ENCODE assay signal across 13 cellular contexts in the genomic region with DNA sequence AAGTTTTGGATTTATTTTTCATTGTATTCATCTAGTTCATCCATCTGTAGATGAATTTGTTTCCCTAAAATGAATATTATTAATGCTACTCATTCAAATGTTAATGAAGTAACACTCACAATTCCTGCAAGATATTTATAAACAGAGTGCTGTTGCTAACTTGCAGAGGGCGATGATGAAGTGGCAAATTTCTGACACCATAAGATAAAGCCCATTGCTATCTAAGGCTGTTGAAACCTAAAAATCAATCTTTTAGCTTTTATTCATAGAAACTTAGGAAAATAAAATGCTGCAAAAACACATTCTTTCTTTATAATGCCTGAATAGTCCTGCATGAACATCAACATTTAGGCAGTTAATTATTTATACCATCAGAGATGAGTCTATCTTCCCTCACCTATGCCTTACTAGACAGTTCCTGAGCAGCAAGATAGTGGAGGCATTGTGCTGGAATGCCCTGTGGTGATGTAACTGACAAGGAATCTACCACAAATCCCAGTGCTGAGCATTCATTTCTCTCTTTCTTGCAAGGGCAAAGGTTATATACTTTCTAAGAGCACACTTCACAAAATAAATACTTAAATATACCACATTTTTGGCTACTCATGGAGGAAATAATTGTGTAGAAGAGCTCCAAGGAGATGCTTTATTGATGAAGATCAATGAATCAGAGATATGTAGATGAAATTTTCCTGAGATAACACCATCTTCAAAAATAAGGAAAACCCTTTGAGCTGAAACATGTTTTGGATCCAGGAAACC. TPM values are rescaled to one million over a fixed set of nuclear protein-coding genes. Genes with fewer than 3 reads are reported as not detected.
DNase-seq lines count a peak whose midpoint lies in the region; ATAC-seq and TF ChIP-seq lines count a peak whose summit lies in the region.
"Had no signal": no experiment of that assay in that cellular context is flagged by ENCODE, and none has a peak within 500 bp of the region (broad histone marks: within the 10 kb centered on the region; RNA-seq: fewer than 3 reads in every experiment).

No MANE protein-coding gene starts in this region.

- intact Hi-C loops in sciatic nerve (cut with DNase I) (no loop called here), body of pancreas (cut with DNase I) (no loop called here)

- no peak overlapping the region for H3K4me3 ChIP-seq in GM23248
- no peak overlapping the region for H3K4me3 ChIP-seq in fibroblast of lung (replicated peaks in 1 of 4; ENCODE audit: control extremely low read depth in 1 of 4, insufficient read depth in 1 of 4, low read depth in 3 of 4, low read length in 4 of 4)
- H3K4me3 ChIP-seq in body of pancreas = no peak overlapping the region
- H3K4me3 ChIP-seq: ascending aorta had no signal

- H3K9ac ChIP-seq in GM23248 = 0 out of 2 replicates have a peak overlapping the region, but pooled peaks have one; percentile 3
- H3K9ac ChIP-seq in fibroblast of lung (ENCODE audit: insufficient read depth, low read length) = no peak overlapping the region

- H3K27ac Mint-ChIP-seq in activated T-cell treated with anti-CD3 and anti-CD28 coated beads, Interleukin-2, amount 50 U/mL, for 72 hours = no peak overlapping the region
- H3K27ac Mint-ChIP-seq: activated CD4-positive, alpha-beta memory T cell treated with anti-CD3 and anti-CD28 coated beads, Interleukin-2, amount 10 ng/mL, durations not matched to agents 7 days and 5 days; stimulated activated naive CD8-positive, alpha-beta T cell treated with anti-CD3 and anti-CD28 coated beads, Interleukin-15, Interleukin-2, amounts not matched to agents 100 ng/mL and 50 ng/mL, for 24 hours had no signal

- WGBS in GM23248 (ENCODE audit: low coverage in 1 of 2, low lambda C conversion rate in 2 of 2, missing lambda C conversion rate in 2 of 2), 2 experiments = 20 to 36% methylated on average over 1 of the region's 1 CpG
- WGBS in body of pancreas, 2 donors = 36 to 48% methylated on average over 1 of the region's 1 CpG

- TF ChIP-seq POLR2A in body of pancreas (IDR thresholded peaks at IDR 0.05) = no peak

- no peaks in the 10 kb centered on the region for H3K27me3 Mint-ChIP-seq in activated T-cell treated with anti-CD3 and anti-CD28 coated beads, Interleukin-2, amount 50 U/mL, for 72 hours (ENCODE audit: low read depth)
- H3K27me3 Mint-ChIP-seq: stimulated activated naive CD8-positive, alpha-beta T cell treated with anti-CD3 and anti-CD28 coated beads, Interleukin-15, Interleukin-2, amounts not matched to agents 100 ng/mL and 50 ng/mL, for 24 hours had no signal

- peak overlapping the region; percentile 55 for H3K27ac ChIP-seq in GM23248
- no peak overlapping the region for H3K27ac ChIP-seq in fibroblast of lung (ENCODE audit: insufficient read depth, low read length)
- H3K27ac ChIP-seq in body of pancreas = no peak overlapping the region
- H3K27ac ChIP-seq: ascending aorta had no signal

- H3K4me3 Mint-ChIP-seq in activated T-cell treated with anti-CD3 and anti-CD28 coated beads, Interleukin-2, amount 50 U/mL, for 72 hours = no peak overlapping the region
- H3K4me3 Mint-ChIP-seq: activated CD4-positive, alpha-beta memory T cell treated with anti-CD3 and anti-CD28 coated beads, Interleukin-2, amount 10 ng/mL, durations not matched to agents 7 days and 5 days; stimulated activated naive CD8-positive, alpha-beta T cell treated with anti-CD3 and anti-CD28 coated beads, Interleukin-15, Interleukin-2, amounts not matched to agents 100 ng/mL and 50 ng/mL, for 24 hours had no signal

- peaks cover 22% of the 10 kb centered on the region for H3F3A ChIP-seq in GM23248 (ENCODE audit: insufficient read depth)

- peaks cover 8% of the 10 kb centered on the region for H3K4me1 Mint-ChIP-seq in activated T-cell treated with anti-CD3 and anti-CD28 coated beads, Interleukin-2, amount 50 U/mL, for 72 hours (ENCODE audit: low read depth)
- H3K4me1 Mint-ChIP-seq: activated CD4-positive, alpha-beta memory T cell treated with anti-CD3 and anti-CD28 coated beads, Interleukin-2, amount 10 ng/mL, durations not matched to agents 7 days and 5 days had no signal

- H4K20me1 ChIP-seq in GM23248 (ENCODE audit: insufficient read depth) = no peaks in the 10 kb centered on the region
- H4K20me1 ChIP-seq in fibroblast of lung (ENCODE audit: control insufficient read depth, extremely low read depth, insufficient read depth, low read length) = no peaks in the 10 kb centered on the region

- H3K9me3 ChIP-seq in GM23248 (ENCODE audit: low read depth) = no peaks in the 10 kb centered on the region
- no peaks in the 10 kb centered on the region for H3K9me3 ChIP-seq in fibroblast of lung (ENCODE audit: control insufficient read depth, insufficient read depth, low read depth, low read length)
- H3K9me3 ChIP-seq in body of pancreas = no peaks in the 10 kb centered on the region

- TF ChIP-seq CTCF in fibroblast of lung (conservative IDR thresholded peaks at IDR 0.05 in 1 of 2, IDR thresholded peaks at IDR 0.05 in 1 of 2; ENCODE audit: low read depth in 1 of 2, low read length in 2 of 2) (no peak), body of pancreas (IDR thresholded peaks at IDR 0.05) (no peak)

- H3K36me3 ChIP-seq in GM23248 (ENCODE audit: low read depth) (no peaks in the 10 kb centered on the region), fibroblast of lung (ENCODE audit: control insufficient read depth, insufficient read depth, low read length) (no peaks in the 10 kb centered on the region), body of pancreas (replicated peaks in 1 of 2; ENCODE audit: insufficient read depth in 1 of 2, low read depth in 2 of 2) (no peaks in the 10 kb centered on the region)
- H3K36me3 ChIP-seq: ascending aorta had no signal

- ATAC-seq in sciatic nerve = peak; percentile 90
- ATAC-seq in activated T-cell treated with anti-CD3 and anti-CD28 coated beads, Interleukin-2, amount 50 U/mL, for 72 hours (replicated peaks in 1 of 2) = no peak
- no peak for ATAC-seq in body of pancreas

- H3K9me3 Mint-ChIP-seq in activated T-cell treated with anti-CD3 and anti-CD28 coated beads, Interleukin-2, amount 50 U/mL, for 72 hours = no peaks in the 10 kb centered on the region
- H3K9me3 Mint-ChIP-seq: activated CD4-positive, alpha-beta memory T cell treated with anti-CD3 and anti-CD28 coated beads, Interleukin-2, amount 10 ng/mL, durations not matched to agents 7 days and 5 days had no signal

- H3K4me1 ChIP-seq in GM23248 (ENCODE audit: insufficient read depth) = peaks cover 26% of the 10 kb centered on the region
- H3K4me1 ChIP-seq in fibroblast of lung (ENCODE audit: control insufficient read depth, extremely low read depth, insufficient read depth, low read length) = peaks cover 5% of the 10 kb centered on the region
- no peaks in the 10 kb centered on the region for H3K4me1 ChIP-seq in body of pancreas
- H3K4me1 ChIP-seq: ascending aorta had no signal

- H3K36me3 Mint-ChIP-seq in activated T-cell treated with anti-CD3 and anti-CD28 coated beads, Interleukin-2, amount 50 U/mL, for 72 hours (ENCODE audit: insufficient read depth in 2 of 2) = no peaks in the 10 kb centered on the region

- H3K79me2 ChIP-seq in GM23248 (ENCODE audit: insufficient read depth) (no peaks in the 10 kb centered on the region), fibroblast of lung (ENCODE audit: control insufficient read depth, insufficient read depth, low read length) (no peaks in the 10 kb centered on the region)

- in situ Hi-C loops in GM23248 (cut with MboI) = no loop called here

- H3K27me3 ChIP-seq in GM23248 (replicated peaks; ENCODE audit: insufficient read depth) (no peaks in the 10 kb centered on the region), fibroblast of lung (ENCODE audit: control insufficient read depth, insufficient read depth, low read length) (no peaks in the 10 kb centered on the region), body of pancreas (no peaks in the 10 kb centered on the region)
- H3K27me3 ChIP-seq: ascending aorta had no signal

- H2AFZ ChIP-seq in GM23248 = no peak overlapping the region
- no peak overlapping the region for H2AFZ ChIP-seq in fibroblast of lung (ENCODE audit: low read length)

- peak overlapping the region; percentile 33 for H3K4me2 ChIP-seq in GM23248 (ENCODE audit: unreplicated experiment)
- peak overlapping the region; percentile 7 for H3K4me2 ChIP-seq in fibroblast of lung (ENCODE audit: extremely low read depth, insufficient read depth, low read length)

- no peaks in the 10 kb centered on the region for H3K9me2 ChIP-seq in GM23248 (ENCODE audit: insufficient read depth)

- DNase-seq in GM23248 (peak; percentile 85), RKO (ENCODE audit: low spot score) (peak; percentile 16), fibroblast of lung (ENCODE audit: low read depth in 2 of 2) (peak; percentile 65 to 94), sciatic nerve (ENCODE audit: low spot score) (no peak), body of pancreas (no peak), NCI-H2196 (lab: John Stamatoyannopoulos, UW; ENCODE audit: unreplicated experiment) (no peak)
- DNase-seq in activated T-cell treated with anti-CD3 and anti-CD28 coated beads, Interleukin-2, amount 50 U/mL, for 72 hours = no peak
- DNase-seq: activated CD4-positive, alpha-beta memory T cell treated with anti-CD3 and anti-CD28 coated beads, Interleukin-2, amount 10 ng/mL, durations not matched to agents 7 days and 5 days; glutamatergic neuron; NCI-H2081 treated with DMSO at 0.1 percent for 48 hours; SHP77 had no signal

RNA-seq across cellular contexts. Expression of a gene that starts 57.6 kb away (rescaled TPM):
- 0.13 and 0.43 TPM in 2 replicates for total RNA-seq in GM23248 (2014; rRNA removed; shearing (Covaris generic))
- polyA plus RNA-seq in GM23248 (2016; fragmentation: Nextera tagmentation; extraction: Ambion mirVana) = 0.39 and 0.58 TPM in 2 replicates
- total RNA-seq in fibroblast of lung = not detected in 2 replicates
- 0.18 TPM in 1 of 2 replicates, not detected in the other for polyA plus RNA-seq in fibroblast of lung
- polyA plus RNA-seq in fibroblast of lung (2012) = not detected in 2 replicates
- not detected in 2 replicates for polyA minus RNA-seq in fibroblast of lung (ENCODE audit: low replicate concordance)
- total RNA-seq in sciatic nerve = not detected
- not detected for total RNA-seq in activated T-cell treated with anti-CD3 and anti-CD28 coated beads, Interleukin-2, amount 50 U/mL, for 72 hours
- 10 to 100 TPM in 1 of 2 donors, 1 to 10 TPM in 1; 1.3 to 21.4 TPM for total RNA-seq in body of pancreas
- total RNA-seq: activated CD4-positive, alpha-beta memory T cell treated with anti-CD3 and anti-CD28 coated beads, Interleukin-2, amount 10 ng/mL, durations not matched to agents 7 days and 5 days; ascending aorta had no signal

Comparison
In these comparisons a context has a peak if more than half of its experiments do, and no peak if none do; other contexts are left out.
1. DNase-seq: peak in GM23248 (single experiment), RKO (single experiment) and fibroblast of lung (2 of 2); none in sciatic nerve (single experiment), activated T-cell treated with anti-CD3 and anti-CD28 coated beads, Interleukin-2, amount 50 U/mL, for 72 hours (0 of 2), body of pancreas (0 of 4) and NCI-H2196 (single experiment).